ENCODE assay signal across 10 cellular contexts in genomic region chr12:124804011-124804621, GRCh38. TPM values are rescaled to one million over a fixed set of nuclear protein-coding genes. Genes with fewer than 3 reads are reported as not detected.
A peak's percentile ranks its signal among the peaks of the same experiment; 100 is the strongest.
DNase-seq lines count a peak whose midpoint lies in the region; ATAC-seq and TF ChIP-seq lines count a peak whose summit lies in the region.
"Had no signal": no experiment of that assay in that cellular context is flagged by ENCODE, and none has a peak within 500 bp of the region (broad histone marks: within the 10 kb centered on the region; RNA-seq: fewer than 3 reads in every experiment).

No MANE protein-coding gene starts in this region.

- no peaks in the 10 kb centered on the region for H3K27me3 ChIP-seq in BE2C

- H3K9me3 Mint-ChIP-seq in effector memory CD8-positive, alpha-beta T cell = no peaks in the 10 kb centered on the region
- H3K9me3 Mint-ChIP-seq: memory B cell had no signal

- H3K4me3 ChIP-seq in BE2C (ENCODE audit: low read depth, low read length) = no peak overlapping the region
- H3K4me3 ChIP-seq: HAP-1 had no signal

- H3K4me3 Mint-ChIP-seq in effector memory CD8-positive, alpha-beta T cell = no peak overlapping the region
- H3K4me3 Mint-ChIP-seq: memory B cell had no signal

- peaks cover 3% of the 10 kb centered on the region for H3K36me3 Mint-ChIP-seq in effector memory CD8-positive, alpha-beta T cell (ENCODE audit: insufficient read depth)

- no peaks in the 10 kb centered on the region for H3K4me1 Mint-ChIP-seq in effector memory CD8-positive, alpha-beta T cell (ENCODE audit: low read depth in 2 of 2)
- H3K4me1 Mint-ChIP-seq: memory B cell had no signal

- peaks cover 19% of the 10 kb centered on the region for H3K4me1 ChIP-seq in BE2C
- H3K4me1 ChIP-seq: HAP-1 had no signal

- no peaks in the 10 kb centered on the region for H3K9me3 ChIP-seq in BE2C
- H3K9me3 ChIP-seq: HAP-1 had no signal

- ATAC-seq in GM19328 (IDR thresholded peaks at IDR 0.05; ENCODE audit: unreplicated experiment) = no peak
- no peak for ATAC-seq in effector memory CD8-positive, alpha-beta T cell (replicated peaks)

- no peak for TF ChIP-seq CTCF in BE2C (IDR thresholded peaks at IDR 0.05; ENCODE audit: low read depth, low read length)

- H3K36me3 ChIP-seq in BE2C = peaks cover 53% of the 10 kb centered on the region

- DNase-seq in BE2C = peak; percentile 65
- peak; percentile 66 for DNase-seq in NCI-H2196 treated with DMSO at 0.1 percent for 48 hours (lab: John Stamatoyannopoulos, UW; ENCODE audit: unreplicated experiment)
- peak; percentile 70 for DNase-seq in ecto neural progenitor cell (ENCODE audit: low spot score)
- DNase-seq in midbrain (lab: John Stamatoyannopoulos, UW) = peak; percentile 23
- no peak for DNase-seq in T-helper 9 cell
- DNase-seq in NCI-H1417 (lab: John Stamatoyannopoulos, UW) = no peak
- no peak for DNase-seq in effector memory CD8-positive, alpha-beta T cell

- H3K27ac Mint-ChIP-seq in effector memory CD8-positive, alpha-beta T cell = no peak overlapping the region
- H3K27ac Mint-ChIP-seq: memory B cell had no signal

- H3K27me3 Mint-ChIP-seq in effector memory CD8-positive, alpha-beta T cell = no peaks in the 10 kb centered on the region
- H3K27me3 Mint-ChIP-seq: memory B cell had no signal

RNA-seq across cellular contexts. Expression of gene SCARB1, which starts 59.5 kb away (rescaled TPM):
- polyA plus RNA-seq in BE2C (2012; ENCODE audit: insufficient read depth, insufficient read length, low read depth) = 107 TPM

Comparison
In these comparisons a context has a peak if more than half of its experiments do, and no peak if none do; other contexts are left out.
1. DNase-seq: peak in BE2C (single experiment), NCI-H2196 treated with DMSO at 0.1 percent for 48 hours (single experiment), ecto neural progenitor cell (single experiment) and midbrain (single experiment); none in T-helper 9 cell (single experiment), NCI-H1417 (0 of 3) and effector memory CD8-positive, alpha-beta T cell (0 of 3).